34 cellular contexts compared by ENCODE assay signal in the genomic region with DNA sequence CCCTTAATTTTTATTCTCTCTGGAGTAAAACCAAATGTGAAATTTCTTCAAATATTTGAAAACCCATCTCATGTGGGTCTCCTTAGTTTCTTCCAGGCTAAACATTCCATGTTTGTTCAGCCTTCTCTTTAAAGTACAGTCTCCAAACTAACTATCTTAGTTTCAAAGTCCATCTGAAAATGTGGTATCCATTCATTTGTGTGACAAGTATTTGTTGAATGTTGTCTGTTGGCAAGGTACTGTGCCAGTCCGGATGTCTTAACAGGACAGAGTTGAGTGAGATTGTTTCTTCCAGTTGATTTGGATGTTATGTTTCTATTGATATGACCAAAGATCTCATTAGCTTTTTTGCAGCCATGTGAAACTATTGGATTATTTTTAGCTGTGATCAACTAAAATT.
"Had no signal": no experiment of that assay in that cellular context is flagged by ENCODE, and none has a peak within 500 bp of the region (broad histone marks: within the 10 kb centered on the region; RNA-seq: fewer than 3 reads in every experiment).

No MANE protein-coding gene starts in this region.

- H3K36me3 ChIP-seq: adrenal gland, brain microvascular endothelial cell, breast epithelium had no signal

- H3K27me3 ChIP-seq: adrenal gland, body of pancreas, brain microvascular endothelial cell, breast epithelium had no signal

- H3K27ac ChIP-seq: adrenal gland, body of pancreas, brain microvascular endothelial cell, breast epithelium, VCaP had no signal

- H3K9me3 ChIP-seq: adrenal gland, body of pancreas, breast epithelium had no signal

- FAIRE-seq: astrocyte, TTC549 had no signal

- DNase-seq: activated B cell treated with CpG ODN at 0.5 μM for 24 hours; activated CD4-positive, alpha-beta memory T cell treated with anti-CD3 and anti-CD28 coated beads for 36 hours; activated CD4-positive, alpha-beta T cell treated with anti-CD3 and anti-CD28 coated beads for 4 hours; activated CD4-positive, alpha-beta T cell treated with anti-CD3 and anti-CD28 coated beads, Interleukin-2, amount 10 ng/mL, durations not matched to agents 24 days and 14 days; activated CD4-positive, alpha-beta T cell treated with anti-CD3 and anti-CD28 coated beads, Interleukin-2, amount 50 U/mL, for 1 hour; activated CD4-positive, alpha-beta T cell treated with anti-CD3 and anti-CD28 coated beads, Interleukin-2, amount 50 U/mL, for 4 hours; activated CD4-positive, CD25-positive, alpha-beta regulatory T cell treated with anti-CD3 and anti-CD28 coated beads, Interleukin-2, amount 50 U/mL, for 72 hours; activated CD8-positive, alpha-beta memory T cell treated with anti-CD3 and anti-CD28 coated beads, Interleukin-2, amount 50 U/mL, for 4 hours; activated CD8-positive, alpha-beta T cell treated with anti-CD3 and anti-CD28 coated beads for 36 hours; activated effector memory CD4-positive, alpha-beta T cell treated with anti-CD3 and anti-CD28 coated beads, Interleukin-2, amount 50 U/mL, for 16 hours; activated gamma-delta T cell treated with Interleukin-2 at 50 U/mL for 16 hours; activated naive CD4-positive, alpha-beta T cell; activated naive CD4-positive, alpha-beta T cell treated with anti-CD3 and anti-CD28 coated beads for 36 hours; activated naive CD4-positive, alpha-beta T cell treated with anti-CD3 and anti-CD28 coated beads, Interleukin-2, amount 50 U/mL, for 16 hours; activated naive CD8-positive, alpha-beta T cell treated with anti-CD3 and anti-CD28 coated beads for 36 hours; activated T-cell treated with anti-CD3 and anti-CD28 coated beads for 4 hours; activated T-cell treated with anti-CD3 and anti-CD28 coated beads, Interleukin-2, amount 50 U/mL, for 1 hour; activated T-cell treated with anti-CD3 and anti-CD28 coated beads, Interleukin-2, amount 50 U/mL, for 4 hours; activated T-cell treated with anti-CD3 and anti-CD28 coated beads, Interleukin-2, amount 50 U/mL, for 72 hours; amniotic stem cell; aorta; body of pancreas; brain microvascular endothelial cell; central memory CD4-positive, alpha-beta T cell; T-helper 1 cell; T-helper 2 cell; T-helper 9 cell had no signal

- ATAC-seq: activated CD8-positive, alpha-beta T cell treated with anti-CD3 and anti-CD28 coated beads for 36 hours; activated naive CD4-positive, alpha-beta T cell treated with anti-CD3 and anti-CD28 coated beads, Interleukin-2, amount 50 U/mL, for 72 hours; activated T-cell treated with anti-CD3 and anti-CD28 coated beads, Interleukin-2, amount 50 U/mL, for 4 hours; activated T-cell treated with anti-CD3 and anti-CD28 coated beads, Interleukin-2, amount 50 U/mL, for 72 hours; activated T-helper 17 cell treated with anti-CD3 and anti-CD28 coated beads, Interleukin-2, amount 50 U/mL, for 72 hours; body of pancreas had no signal

- H3K4me3 ChIP-seq: adrenal gland, body of pancreas, breast epithelium had no signal

- H3K4me1 ChIP-seq: body of pancreas, breast epithelium had no signal
